Comparison of ENCODE assay signal across 10 cellular contexts in the genomic region with DNA sequence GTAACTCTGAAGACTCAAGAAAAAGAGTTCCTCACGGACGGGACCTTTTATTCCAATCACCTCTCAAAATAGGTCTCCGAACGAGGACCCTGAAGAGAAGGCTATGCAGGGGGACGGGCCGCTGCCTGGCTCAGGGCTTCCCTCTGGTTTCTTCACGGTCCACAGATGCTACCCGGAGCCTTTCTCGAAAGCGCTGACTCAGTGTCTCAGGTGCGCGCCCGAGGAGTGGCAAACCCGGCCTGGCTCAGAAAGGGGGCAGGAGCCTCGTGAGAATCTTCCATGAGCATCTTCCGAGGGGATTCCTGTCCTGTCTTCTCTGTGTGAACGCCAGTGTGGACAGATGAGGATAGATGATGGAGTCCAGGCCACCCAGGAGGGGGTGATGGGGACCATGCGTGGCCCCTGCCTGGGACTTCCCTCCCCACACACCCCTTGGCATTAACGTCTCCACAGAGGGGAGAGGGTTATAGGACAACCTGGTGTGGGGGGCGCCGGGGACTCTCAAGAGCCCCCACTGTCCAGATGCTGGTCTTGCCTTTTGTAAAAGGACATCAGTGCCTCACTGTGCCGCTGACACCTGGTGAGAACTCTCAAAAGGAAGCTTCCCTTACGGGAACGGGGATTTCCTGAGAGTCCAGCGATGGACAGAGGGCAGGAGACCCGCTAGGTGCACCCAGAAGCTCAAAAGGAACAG. TPM values are rescaled to one million over a fixed set of nuclear protein-coding genes. Genes with fewer than 3 reads are reported as not detected.
DNase-seq lines count a peak whose midpoint lies in the region; ATAC-seq and TF ChIP-seq lines count a peak whose summit lies in the region.
"Had no signal": no experiment of that assay in that cellular context is flagged by ENCODE, and none has a peak within 500 bp of the region (broad histone marks: within the 10 kb centered on the region; RNA-seq: fewer than 3 reads in every experiment).

No MANE protein-coding gene starts in this region.

- no peak for TF ChIP-seq CTCF in activated CD8-positive, alpha-beta T cell treated with anti-CD3 and anti-CD28 coated beads for 36 hours (IDR thresholded peaks at IDR 0.05)
- TF ChIP-seq CTCF in thoracic aorta (IDR thresholded peaks at IDR 0.05) (no peak), foreskin fibroblast (IDR thresholded peaks at IDR 0.05; ENCODE audit: low read depth, low read length) (no peak)

- POLR2A ChIA-PET in activated CD4-positive, alpha-beta T cell treated with anti-CD3 and anti-CD28 coated beads, Interleukin-2, amount 10 ng/mL, durations not matched to agents 7 days and 5 days (lab: Charles Lee): no interaction called here
- POLR2A ChIA-PET in activated CD8-positive, alpha-beta T cell treated with anti-CD3 and anti-CD28 coated beads for 36 hours (lab: Charles Lee): interaction anchor here (1.0 to 23.1 kb wide), 7 partner anchors 12 to 27 kb away, joined by 4 to 592 read pairs (median 7); partner anchors contain the start of genes JUND and LSM4

- intact Hi-C loops in activated CD8-positive, alpha-beta T cell treated with anti-CD3 and anti-CD28 coated beads for 36 hours (cut with micrococcal nuclease): no loop called here

- peaks cover 48% of the 10 kb centered on the region for H3K4me1 Mint-ChIP-seq in activated CD4-positive, alpha-beta T cell treated with anti-CD3 and anti-CD28 coated beads, Interleukin-2, amount 10 ng/mL, durations not matched to agents 7 days and 5 days
- peaks cover 44% of the 10 kb centered on the region for H3K4me1 Mint-ChIP-seq in activated CD8-positive, alpha-beta T cell treated with anti-CD3 and anti-CD28 coated beads for 36 hours (ENCODE audit: low read depth)
- H3K4me1 Mint-ChIP-seq in immature natural killer cell: peaks cover 44 to 45% of the 10 kb centered on the region in 2 donors

- peaks cover 45 to 74% of the 10 kb centered on the region in 2 donors for H3K4me1 ChIP-seq in thoracic aorta (ENCODE audit: control insufficient read depth in 1 of 2, low read depth in 2 of 2)

- DNase-seq in activated CD4-positive, alpha-beta T cell treated with anti-CD3 and anti-CD28 coated beads, Interleukin-2, amount 10 ng/mL, durations not matched to agents 7 days and 5 days: no peak
- no peak for DNase-seq in activated CD4-positive, alpha-beta T cell treated with anti-CD3 and anti-CD28 coated beads, Interleukin-2, amount 50 U/mL, for 48 hours
- DNase-seq in activated CD8-positive, alpha-beta T cell treated with anti-CD3 and anti-CD28 coated beads for 36 hours: no peak
- no peak for DNase-seq in immature natural killer cell
- no peak for DNase-seq in thoracic aorta (ENCODE audit: low spot score)
- DNase-seq in foreskin fibroblast: no peak
- no peak for DNase-seq in NCI-H1436 (lab: John Stamatoyannopoulos, UW)
- no peak for DNase-seq in T1000 (lab: John Stamatoyannopoulos, UW)
- DNase-seq: NCI-H524; stimulated activated CD4-positive, alpha-beta T cell treated with anti-CD3 and anti-CD28 coated beads, Interleukin-15, amount 100 ng/mL, for 24 hours had no signal

- H3K9me3 ChIP-seq in thoracic aorta: no peaks in the 10 kb centered on the region

- H3K4me3 ChIP-seq in thoracic aorta (peak overlapping the region; percentile 37), foreskin fibroblast (ENCODE audit: low read depth in 1 of 2, low read length in 2 of 2) (no peak overlapping the region)

- peaks cover 46% of the 10 kb centered on the region for H3K36me3 Mint-ChIP-seq in activated CD4-positive, alpha-beta T cell treated with anti-CD3 and anti-CD28 coated beads, Interleukin-2, amount 10 ng/mL, durations not matched to agents 7 days and 5 days (ENCODE audit: low read depth)
- peaks cover 55% of the 10 kb centered on the region for H3K36me3 Mint-ChIP-seq in activated CD8-positive, alpha-beta T cell treated with anti-CD3 and anti-CD28 coated beads for 36 hours (ENCODE audit: low read depth)
- peaks cover 3 to 5% (median 4%) of the 10 kb centered on the region in 3 donors for H3K36me3 Mint-ChIP-seq in immature natural killer cell

- no peaks in the 10 kb centered on the region for H3K9me3 Mint-ChIP-seq in activated CD4-positive, alpha-beta T cell treated with anti-CD3 and anti-CD28 coated beads, Interleukin-2, amount 10 ng/mL, durations not matched to agents 7 days and 5 days
- no peaks in the 10 kb centered on the region for H3K9me3 Mint-ChIP-seq in activated CD8-positive, alpha-beta T cell treated with anti-CD3 and anti-CD28 coated beads for 36 hours
- no peaks in the 10 kb centered on the region for H3K9me3 Mint-ChIP-seq in immature natural killer cell

- ATAC-seq in activated CD8-positive, alpha-beta T cell treated with anti-CD3 and anti-CD28 coated beads for 36 hours: no peak
- no peak for ATAC-seq in thoracic aorta (ENCODE audit: insufficient number of reproducible peaks, low FRiP score, low read depth)

- peak overlapping the region; percentile 93 for H3K27ac Mint-ChIP-seq in activated CD4-positive, alpha-beta T cell treated with anti-CD3 and anti-CD28 coated beads, Interleukin-2, amount 10 ng/mL, durations not matched to agents 7 days and 5 days
- peak overlapping the region; percentile 96 for H3K27ac Mint-ChIP-seq in activated CD8-positive, alpha-beta T cell treated with anti-CD3 and anti-CD28 coated beads for 36 hours
- H3K27ac Mint-ChIP-seq in immature natural killer cell: peak overlapping the region; percentile 98 to 100 (median 99)

- no peaks in the 10 kb centered on the region for H3K27me3 Mint-ChIP-seq in activated CD4-positive, alpha-beta T cell treated with anti-CD3 and anti-CD28 coated beads, Interleukin-2, amount 10 ng/mL, durations not matched to agents 7 days and 5 days
- no peaks in the 10 kb centered on the region for H3K27me3 Mint-ChIP-seq in activated CD8-positive, alpha-beta T cell treated with anti-CD3 and anti-CD28 coated beads for 36 hours
- peaks cover 19 to 28% (median 20%) of the 10 kb centered on the region in 3 donors for H3K27me3 Mint-ChIP-seq in immature natural killer cell (ENCODE audit: low read depth in 3 of 3)

- H3K36me3 ChIP-seq in thoracic aorta: no peaks in the 10 kb centered on the region

- H3K27me3 ChIP-seq in thoracic aorta (replicated peaks; ENCODE audit: insufficient read depth): no peaks in the 10 kb centered on the region

- CTCF ChIA-PET in activated CD4-positive, alpha-beta T cell treated with anti-CD3 and anti-CD28 coated beads, Interleukin-2, amount 10 ng/mL, durations not matched to agents 7 days and 5 days (lab: Charles Lee): interaction anchor here (0.7 to 7.8 kb wide), 5 partner anchors 9 to 27 kb away, joined by 3 to 98 read pairs (median 3); partner anchors contain the start of genes JUND and LSM4
- CTCF ChIA-PET in activated CD8-positive, alpha-beta T cell treated with anti-CD3 and anti-CD28 coated beads for 36 hours (lab: Charles Lee): interaction anchor here (0.8 to 3.4 kb wide), 7 partner anchors 11 to 28 kb away, joined by 5 to 34 read pairs (median 5); no protein-coding TSS in a partner anchor

- H3K27ac ChIP-seq in thoracic aorta: peak overlapping the region; percentile 86 to 99

- H3K4me3 Mint-ChIP-seq in activated CD4-positive, alpha-beta T cell treated with anti-CD3 and anti-CD28 coated beads, Interleukin-2, amount 10 ng/mL, durations not matched to agents 7 days and 5 days: peak overlapping the region; percentile 98
- H3K4me3 Mint-ChIP-seq in activated CD8-positive, alpha-beta T cell treated with anti-CD3 and anti-CD28 coated beads for 36 hours: peak overlapping the region; percentile 92
- peak overlapping the region in 4 of 5 donors; percentile 88 to 99 (median 94) for H3K4me3 Mint-ChIP-seq in immature natural killer cell

RNA-seq across cellular contexts. Expression of gene LSM4, which starts 16.5 kb away (rescaled TPM):
- 100 to 1,000 TPM; 156 to 181 TPM for total RNA-seq in activated CD4-positive, alpha-beta T cell treated with anti-CD3 and anti-CD28 coated beads, Interleukin-2, amount 10 ng/mL, durations not matched to agents 7 days and 5 days
- total RNA-seq in activated CD8-positive, alpha-beta T cell treated with anti-CD3 and anti-CD28 coated beads for 36 hours: 100 to 1,000 TPM; 426 to 433 TPM
- polyA plus RNA-seq in immature natural killer cell: 100 to 1,000 TPM; 128 to 189 (median 178) TPM
- 10 to 100 TPM; 74.8 to 90.2 TPM for total RNA-seq in thoracic aorta

RNA-seq across cellular contexts. Expression of gene JUND, which starts 24.9 kb away (rescaled TPM):
- total RNA-seq in activated CD4-positive, alpha-beta T cell treated with anti-CD3 and anti-CD28 coated beads, Interleukin-2, amount 10 ng/mL, durations not matched to agents 7 days and 5 days: 100 to 1,000 TPM; 343 to 347 TPM
- 100 to 1,000 TPM; 527 to 530 TPM for total RNA-seq in activated CD8-positive, alpha-beta T cell treated with anti-CD3 and anti-CD28 coated beads for 36 hours
- 10 to 100 TPM; 15.0 to 71.8 (median 54.7) TPM for polyA plus RNA-seq in immature natural killer cell
- 100 to 1,000 TPM; 643 to 922 TPM for total RNA-seq in thoracic aorta

RNA-seq across cellular contexts. Expression of gene IQCN, which starts 32.1 kb away (rescaled TPM):
- 1 to 10 TPM; 6.3 to 7.2 TPM for total RNA-seq in activated CD4-positive, alpha-beta T cell treated with anti-CD3 and anti-CD28 coated beads, Interleukin-2, amount 10 ng/mL, durations not matched to agents 7 days and 5 days
- total RNA-seq in activated CD8-positive, alpha-beta T cell treated with anti-CD3 and anti-CD28 coated beads for 36 hours: under 1 TPM; 0.59 to 0.69 TPM
- polyA plus RNA-seq in immature natural killer cell: under 1 TPM in 1 of 3 donors, not detected in 2; 0.15 TPM
- total RNA-seq in thoracic aorta: 10 to 100 TPM in 1 of 2 donors, 1 to 10 TPM in 1; 8.7 to 29.2 TPM

RNA-seq across cellular contexts. Expression of gene PGPEP1, which starts 34.0 kb away (rescaled TPM):
- 10 to 100 TPM; 24.1 to 24.8 TPM for total RNA-seq in activated CD4-positive, alpha-beta T cell treated with anti-CD3 and anti-CD28 coated beads, Interleukin-2, amount 10 ng/mL, durations not matched to agents 7 days and 5 days
- 10 to 100 TPM; 21.7 to 23.9 TPM for total RNA-seq in activated CD8-positive, alpha-beta T cell treated with anti-CD3 and anti-CD28 coated beads for 36 hours
- 10 to 100 TPM in 2 of 3 donors, 1 to 10 TPM in 1; 8.2 to 20.6 (median 17.5) TPM for polyA plus RNA-seq in immature natural killer cell
- 10 to 100 TPM; 23.7 TPM for total RNA-seq in thoracic aorta

Comparison
In these comparisons a context has a peak if more than half of its experiments do, and no peak if none do; other contexts are left out.
1. RNA of gene IQCN, which starts 32.1 kb away (total RNA-seq): 8.7 to 29.2 TPM in thoracic aorta and 6.3 to 7.2 TPM in activated CD4-positive, alpha-beta T cell treated with anti-CD3 and anti-CD28 coated beads, Interleukin-2, amount 10 ng/mL, durations not matched to agents 7 days and 5 days; 0.59 to 0.69 TPM in activated CD8-positive, alpha-beta T cell treated with anti-CD3 and anti-CD28 coated beads for 36 hours; every median in the first group is over 4 times any median in the second.
2. Peak in every context shown above with its lines, with median percentiles within 50 percentile points of each other: H3K27ac Mint-ChIP-seq and H3K4me3 Mint-ChIP-seq.